Comparison of ENCODE assay signal across 11 cellular contexts in genomic region chr2:119224391-119224972, GRCh38. TPM values are rescaled to one million over a fixed set of nuclear protein-coding genes. Genes with fewer than 3 reads are reported as not detected.
A peak's percentile ranks its signal among the peaks of the same experiment; 100 is the strongest.
DNase-seq lines count a peak whose midpoint lies in the region; ATAC-seq, FAIRE-seq and TF ChIP-seq lines count a peak whose summit lies in the region.
"Had no signal": no experiment of that assay in that cellular context is flagged by ENCODE, and none has a peak within 500 bp of the region (broad histone marks: within the 10 kb centered on the region; RNA-seq: fewer than 3 reads in every experiment).

No MANE protein-coding gene starts in this region.

- H3K4me3 ChIP-seq in keratinocyte (ENCODE audit: control insufficient read depth in 2 of 3, extremely low read depth in 1 of 3, insufficient read depth in 2 of 3, low read depth in 1 of 3, low read length in 3 of 3): peak overlapping the region; percentile 70 to 80 (median 76)
- peak overlapping the region in 7 of 8 donors; percentile 38 to 81 (median 60) for H3K4me3 ChIP-seq in spleen

- no peaks in the 10 kb centered on the region for H3K9me3 ChIP-seq in keratinocyte (ENCODE audit: control insufficient read depth, low read depth, low read length)
- no peaks in the 10 kb centered on the region for H3K9me3 ChIP-seq in spleen

- H3K9me3 Mint-ChIP-seq in HFFc6: no peaks in the 10 kb centered on the region
- H3K9me3 Mint-ChIP-seq in activated B cell treated with CpG ODN at 0.5 μM for 24 hours: no peaks in the 10 kb centered on the region

- peaks cover 11% of the 10 kb centered on the region for H3K27me3 Mint-ChIP-seq in HFFc6 (ENCODE audit: insufficient read depth)
- peaks cover 20% of the 10 kb centered on the region for H3K27me3 Mint-ChIP-seq in activated B cell treated with CpG ODN at 0.5 μM for 24 hours

- WGBS in spleen, 5 donors: 8 to 15% (median 11%) methylated on average over 11 of the region's 11 CpGs

- peak overlapping the region; percentile 68 for H2AFZ ChIP-seq in keratinocyte (ENCODE audit: control insufficient read depth, low read length)

- H3K4me3 Mint-ChIP-seq in HFFc6 (peak overlapping the region; percentile 80), activated B cell treated with CpG ODN at 0.5 μM for 24 hours (peak overlapping the region; percentile 60)

- no peaks in the 10 kb centered on the region for H3K36me3 Mint-ChIP-seq in HFFc6 (ENCODE audit: low read depth)
- H3K36me3 Mint-ChIP-seq in activated B cell treated with CpG ODN at 0.5 μM for 24 hours (ENCODE audit: low read depth): no peaks in the 10 kb centered on the region

- peaks cover 0 to 3% of the 10 kb centered on the region in 2 experiments for H3K36me3 ChIP-seq in keratinocyte (ENCODE audit: control insufficient read depth in 2 of 2, extremely low read depth in 1 of 2, insufficient read depth in 2 of 2, low read length in 2 of 2)
- no peaks in the 10 kb centered on the region for H3K36me3 ChIP-seq in spleen

- TF ChIP-seq CTCF in HFFc6 (IDR thresholded peaks at IDR 0.05): no peak
- no peak for TF ChIP-seq CTCF in activated B cell treated with CpG ODN at 0.5 μM for 24 hours (IDR thresholded peaks at IDR 0.05)
- no peak for TF ChIP-seq CTCF in keratinocyte (optimal IDR thresholded peaks at IDR 0.05 in 1 of 3, IDR thresholded peaks at IDR 0.05 in 1 of 3, conservative IDR thresholded peaks at IDR 0.05 in 1 of 3; ENCODE audit: extremely low read depth in 1 of 3, insufficient read depth in 2 of 3, low read length in 3 of 3)
- no peak for TF ChIP-seq CTCF in spleen (IDR thresholded peaks at IDR 0.05 in 8 of 11, conservative IDR thresholded peaks at IDR 0.05 in 3 of 11)

- peak; percentile 44 for FAIRE-seq in keratinocyte (lab: Jason Lieb, UNC)
- FAIRE-seq: HTR-8/SVneo had no signal

- intact Hi-C loops in activated B cell treated with CpG ODN at 0.5 μM for 24 hours (cut with micrococcal nuclease): loop anchor here (2.0 to 10.0 kb wide), 3 partner anchors 40 to 250 kb away; partner anchors contain the start of genes C2orf76 and DBI
- intact Hi-C loops in spleen (cut with DNase I; ENCODE audit: low total_unique reads): no loop called here

- no peaks in the 10 kb centered on the region for H4K20me1 ChIP-seq in keratinocyte (ENCODE audit: control insufficient read depth, extremely low read depth, insufficient read depth, low read length)

- H3K27me3 ChIP-seq in keratinocyte (ENCODE audit: control insufficient read depth, extremely low read depth, insufficient read depth, low read length): peaks cover 4% of the 10 kb centered on the region
- H3K27me3 ChIP-seq in spleen (replicated peaks in 1 of 7): peaks cover 0 to 44% (median 11%) of the 10 kb centered on the region in 7 donors

- H3K27ac Mint-ChIP-seq in HFFc6 (no peak overlapping the region), activated B cell treated with CpG ODN at 0.5 μM for 24 hours (no peak overlapping the region)

- H3K4me2 ChIP-seq in keratinocyte (ENCODE audit: control insufficient read depth, extremely low read depth, insufficient read depth, low read depth, low read length): peak overlapping the region; percentile 77

- H3K9me1 ChIP-seq in keratinocyte (ENCODE audit: control insufficient read depth, extremely low read depth, insufficient read depth, low read length): no peaks in the 10 kb centered on the region

- peaks cover 8% of the 10 kb centered on the region for H3K4me1 ChIP-seq in keratinocyte (ENCODE audit: control insufficient read depth, extremely low read depth, insufficient read depth, low read length)
- peaks cover 0 to 30% (median 20%) of the 10 kb centered on the region in 6 donors for H3K4me1 ChIP-seq in spleen

- POLR2A ChIA-PET in activated B cell treated with CpG ODN at 0.5 μM for 24 hours (lab: Charles Lee): no interaction called here

- ATAC-seq in activated B cell treated with CpG ODN at 0.5 μM for 24 hours (ENCODE audit: low read depth): no peak
- no peak for ATAC-seq in GM18867 (IDR thresholded peaks at IDR 0.05; ENCODE audit: unreplicated experiment)

- dilution Hi-C loops in keratinocyte (cut with MboI; ENCODE audit: extremely low pct_ligation_motif_present, low sequenced_read_pairs): no loop called here

- H3K9ac ChIP-seq in keratinocyte (ENCODE audit: control insufficient read depth, extremely low read depth, insufficient read depth, low read length): peak overlapping the region; percentile 77

- no peaks in the 10 kb centered on the region for H3K79me2 ChIP-seq in keratinocyte (ENCODE audit: control insufficient read depth, insufficient read depth, low read length)

- no peak overlapping the region for H3K27ac ChIP-seq in keratinocyte (ENCODE audit: control insufficient read depth, insufficient read depth, low read length)
- no peak overlapping the region for H3K27ac ChIP-seq in spleen

- H3K4me1 Mint-ChIP-seq in HFFc6 (ENCODE audit: low read depth) (peaks cover 23% of the 10 kb centered on the region), activated B cell treated with CpG ODN at 0.5 μM for 24 hours (peaks cover 4% of the 10 kb centered on the region)

- CTCF ChIA-PET in activated B cell treated with CpG ODN at 0.5 μM for 24 hours (lab: Charles Lee): no interaction called here

- no peak for DNase-seq in HFFc6
- DNase-seq in activated B cell treated with CpG ODN at 0.5 μM for 24 hours: no peak
- DNase-seq in keratinocyte (ENCODE audit: low read depth, low spot score): no peak
- no peak for DNase-seq in spleen
- no peak for DNase-seq in NCI-H187 (lab: John Stamatoyannopoulos, UW)
- no peak for DNase-seq in inferior parietal cortex (ENCODE audit: extremely low spot score)
- no peak for DNase-seq in activated CD4-positive, alpha-beta T cell treated with anti-CD3 and anti-CD28 coated beads, Interleukin-2, amount 50 U/mL, for 4 hours
- DNase-seq: activated CD4-positive, alpha-beta T cell treated with anti-CD3 and anti-CD28 coated beads for 1 hour; foreskin melanocyte had no signal

- TF ChIP-seq POLR2A in spleen (IDR thresholded peaks at IDR 0.05): no peak

RNA-seq across cellular contexts. Expression of gene STEAP3, which starts 0.8 kb away (rescaled TPM):
- 10 to 100 TPM; 20.7 to 37.3 (median 30.9) TPM for total RNA-seq in HFFc6 (2021; fragmentation: NEBNext Ultra II Directional; extraction: Animal tissue kit (Norgen Biotek cat#: 25700))
- total RNA-seq in activated B cell treated with CpG ODN at 0.5 μM for 24 hours (1.1 and 1.2 TPM in 2 replicates), spleen (1 to 10 TPM in 5 of 7 donors, under 1 TPM in 2; 0.68 to 3.6 (median 2.2) TPM)
- polyA plus RNA-seq in keratinocyte (15.5 to 29.7 TPM (median 19.9 TPM) in 3 replicates), spleen (1 to 10 TPM in 1 of 3 donors, under 1 TPM in 2; 0.26 to 1.0 (median 0.50) TPM)
- polyA plus RNA-seq in keratinocyte (2011; ENCODE audit: low read depth): 3.0 TPM
- polyA plus RNA-seq in keratinocyte (2011; cell fraction: cytosol; rRNA removed): 11.4 and 13.4 TPM in 2 replicates
- polyA plus RNA-seq in keratinocyte (2011; cell fraction: nucleus; rRNA removed): 47.2 and 51.9 TPM in 2 replicates
- polyA plus RNA-seq in keratinocyte (2012; ENCODE audit: low replicate concordance): 14.0 and 32.2 TPM in 2 replicates
- 19.6 to 51.3 TPM (median 29.0 TPM) in 3 replicates for polyA minus RNA-seq in keratinocyte
- polyA minus RNA-seq in keratinocyte (2011; cell fraction: cytosol; rRNA and poly(A)+ RNA removed): 35.5 TPM
- polyA minus RNA-seq in keratinocyte (2011; cell fraction: nucleus; rRNA and poly(A)+ RNA removed): 53.0 and 59.4 TPM in 2 replicates
